Comparison of ENCODE assay signal across 1 cellular context in genomic region chr12:123429101-123429500, GRCh38.
TF ChIP-seq lines count a peak whose summit lies in the region.

No MANE protein-coding gene starts in this region.

TF ChIP-seq in GM12878, 131 proteins besides CTCF, POLR2A, EP300 and RAD21:
- peak; percentile 85 for TF ChIP-seq MLLT1 (IDR thresholded peaks at IDR 0.05)
- TF ChIP-seq, protein P1, sequence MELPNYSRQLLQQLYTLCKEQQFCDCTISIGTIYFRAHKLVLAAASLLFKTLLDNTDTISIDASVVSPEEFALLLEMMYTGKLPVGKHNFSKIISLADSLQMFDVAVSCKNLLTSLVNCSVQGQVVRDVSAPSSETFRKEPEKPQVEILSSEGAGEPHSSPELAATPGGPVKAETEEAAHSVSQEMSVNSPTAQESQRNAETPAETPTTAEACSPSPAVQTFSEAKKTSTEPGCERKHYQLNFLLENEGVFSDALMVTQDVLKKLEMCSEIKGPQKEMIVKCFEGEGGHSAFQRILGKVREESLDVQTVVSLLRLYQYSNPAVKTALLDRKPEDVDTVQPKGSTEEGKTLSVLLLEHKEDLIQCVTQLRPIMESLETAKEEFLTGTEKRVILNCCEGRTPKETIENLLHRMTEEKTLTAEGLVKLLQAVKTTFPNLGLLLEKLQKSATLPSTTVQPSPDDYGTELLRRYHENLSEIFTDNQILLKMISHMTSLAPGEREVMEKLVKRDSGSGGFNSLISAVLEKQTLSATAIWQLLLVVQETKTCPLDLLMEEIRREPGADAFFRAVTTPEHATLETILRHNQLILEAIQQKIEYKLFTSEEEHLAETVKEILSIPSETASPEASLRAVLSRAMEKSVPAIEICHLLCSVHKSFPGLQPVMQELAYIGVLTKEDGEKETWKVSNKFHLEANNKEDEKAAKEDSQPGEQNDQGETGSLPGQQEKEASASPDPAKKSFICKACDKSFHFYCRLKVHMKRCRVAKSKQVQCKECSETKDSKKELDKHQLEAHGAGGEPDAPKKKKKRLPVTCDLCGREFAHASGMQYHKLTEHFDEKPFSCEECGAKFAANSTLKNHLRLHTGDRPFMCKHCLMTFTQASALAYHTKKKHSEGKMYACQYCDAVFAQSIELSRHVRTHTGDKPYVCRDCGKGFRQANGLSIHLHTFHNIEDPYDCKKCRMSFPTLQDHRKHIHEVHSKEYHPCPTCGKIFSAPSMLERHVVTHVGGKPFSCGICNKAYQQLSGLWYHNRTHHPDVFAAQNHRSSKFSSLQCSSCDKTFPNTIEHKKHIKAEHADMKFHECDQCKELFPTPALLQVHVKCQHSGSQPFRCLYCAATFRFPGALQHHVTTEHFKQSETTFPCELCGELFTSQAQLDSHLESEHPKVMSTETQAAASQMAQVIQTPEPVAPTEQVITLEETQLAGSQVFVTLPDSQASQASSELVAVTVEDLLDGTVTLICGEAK (IDR thresholded peaks at IDR 0.05; ENCODE audit: borderline replicate concordance): 0 out of 2 replicates have a peak, but pooled peaks have one; percentile 12
TF ChIP-seq in GM12878: peak in this region for 2; not testable (repeated sequence) for 129.
